In genomic region chr14:106883218-106883692, GRCh38 we compare ENCODE assay signal across 1 cellular context.
TF ChIP-seq lines count a peak whose summit lies in the region.

No MANE protein-coding gene starts in this region.

TF ChIP-seq in liver, 16 proteins besides CTCF, POLR2A, EP300 and RAD21 (continued from another document):
- TF ChIP-seq NR2F2 (IDR thresholded peaks at IDR 0.05) = no peak
